In genomic region chr16:10738231-10739077, GRCh38 we compare ENCODE assay signal across 8 cellular contexts. TPM values are rescaled to one million over a fixed set of nuclear protein-coding genes. Genes with fewer than 3 reads are reported as not detected.
DNase-seq lines count a peak whose midpoint lies in the region; ATAC-seq, FAIRE-seq and TF ChIP-seq lines count a peak whose summit lies in the region.

No MANE protein-coding gene starts in this region.

- H3K27ac Mint-ChIP-seq in stimulated activated naive CD8-positive, alpha-beta T cell treated with anti-CD3 and anti-CD28 coated beads, Interleukin-15, Interleukin-2, amounts not matched to agents 100 ng/mL and 50 ng/mL, for 24 hours = peak overlapping the region; percentile 58

- intact Hi-C loops in lower leg skin (cut with DNase I; ENCODE audit: low total_unique reads) = loop anchor here (5.0 kb wide), 1 partner anchor 226 kb away; no protein-coding TSS in a partner anchor

- no peaks in the 10 kb centered on the region for H3K27me3 Mint-ChIP-seq in stimulated activated naive CD8-positive, alpha-beta T cell treated with anti-CD3 and anti-CD28 coated beads, Interleukin-15, Interleukin-2, amounts not matched to agents 100 ng/mL and 50 ng/mL, for 24 hours

- ATAC-seq in HG03139 (IDR thresholded peaks at IDR 0.05; ENCODE audit: unreplicated experiment) (peak; percentile 68), SK-N-SH treated with all-trans-retinoic acid at 6 μM for 48 hours (peak; percentile 50)

- WGBS in lower leg skin, 2 donors = 34 to 41% methylated on average over 12 of the region's 12 CpGs

- TF ChIP-seq CTCF in cardiac fibroblast (IDR thresholded peaks at IDR 0.05; ENCODE audit: low read depth, low read length) (no peak), lower leg skin (IDR thresholded peaks at IDR 0.05) (no peak)

- peaks cover under 1% of the 10 kb centered on the region for H3K9me3 Mint-ChIP-seq in stimulated activated naive CD8-positive, alpha-beta T cell treated with anti-CD3 and anti-CD28 coated beads, Interleukin-15, Interleukin-2, amounts not matched to agents 100 ng/mL and 50 ng/mL, for 24 hours

- peak; percentile 86 for FAIRE-seq in GM19239 (lab: Jason Lieb, UNC)

- H3K36me3 Mint-ChIP-seq in stimulated activated naive CD8-positive, alpha-beta T cell treated with anti-CD3 and anti-CD28 coated beads, Interleukin-15, Interleukin-2, amounts not matched to agents 100 ng/mL and 50 ng/mL, for 24 hours (ENCODE audit: low read depth) = no peaks in the 10 kb centered on the region

- peaks cover 43% of the 10 kb centered on the region for H3K4me1 Mint-ChIP-seq in stimulated activated naive CD8-positive, alpha-beta T cell treated with anti-CD3 and anti-CD28 coated beads, Interleukin-15, Interleukin-2, amounts not matched to agents 100 ng/mL and 50 ng/mL, for 24 hours (ENCODE audit: low read depth)

- H3K4me3 ChIP-seq in cardiac fibroblast (replicated peaks in 1 of 2; ENCODE audit: low read depth in 2 of 2, low read length in 2 of 2) (no peak overlapping the region), lower leg skin (ENCODE audit: low read depth, poor library complexity, severe bottlenecking) (no peak overlapping the region)

- H3K4me3 Mint-ChIP-seq in stimulated activated naive CD8-positive, alpha-beta T cell treated with anti-CD3 and anti-CD28 coated beads, Interleukin-15, Interleukin-2, amounts not matched to agents 100 ng/mL and 50 ng/mL, for 24 hours = no peak overlapping the region

- peak; percentile 18 to 38 for DNase-seq in AML-193 (lab: John Stamatoyannopoulos, UW)
- DNase-seq in GM19239 (ENCODE audit: insufficient read length, low spot score) = peak; percentile 44
- peak; percentile 84 to 91 for DNase-seq in cardiac fibroblast (ENCODE audit: low read depth in 2 of 2)
- peak; percentile 43 to 88 for DNase-seq in lower leg skin (ENCODE audit: low spot score in 2 of 2)
- DNase-seq in Kasumi-1 (lab: John Stamatoyannopoulos, UW) = no peak

- no peak for TF ChIP-seq POLR2A in lower leg skin (IDR thresholded peaks at IDR 0.05)

TF ChIP-seq in SK-N-SH treated with all-trans-retinoic acid at 6 μM for 48 hours, 23 proteins besides CTCF, POLR2A, EP300 and RAD21:
- no peak for TF ChIP-seq TOX (CRISPR knock-in tag; IDR thresholded peaks at IDR 0.05; ENCODE audit: borderline replicate concordance)
- TF ChIP-seq PPARA (CRISPR knock-in tag; IDR thresholded peaks at IDR 0.05; ENCODE audit: borderline replicate concordance) = no peak
- no peak for TF ChIP-seq ZNF565 (CRISPR knock-in tag; conservative IDR thresholded peaks at IDR 0.05; ENCODE audit: low read depth)
- TF ChIP-seq ZFP30 (CRISPR knock-in tag; IDR thresholded peaks at IDR 0.05) = no peak
- TF ChIP-seq, protein P1, sequence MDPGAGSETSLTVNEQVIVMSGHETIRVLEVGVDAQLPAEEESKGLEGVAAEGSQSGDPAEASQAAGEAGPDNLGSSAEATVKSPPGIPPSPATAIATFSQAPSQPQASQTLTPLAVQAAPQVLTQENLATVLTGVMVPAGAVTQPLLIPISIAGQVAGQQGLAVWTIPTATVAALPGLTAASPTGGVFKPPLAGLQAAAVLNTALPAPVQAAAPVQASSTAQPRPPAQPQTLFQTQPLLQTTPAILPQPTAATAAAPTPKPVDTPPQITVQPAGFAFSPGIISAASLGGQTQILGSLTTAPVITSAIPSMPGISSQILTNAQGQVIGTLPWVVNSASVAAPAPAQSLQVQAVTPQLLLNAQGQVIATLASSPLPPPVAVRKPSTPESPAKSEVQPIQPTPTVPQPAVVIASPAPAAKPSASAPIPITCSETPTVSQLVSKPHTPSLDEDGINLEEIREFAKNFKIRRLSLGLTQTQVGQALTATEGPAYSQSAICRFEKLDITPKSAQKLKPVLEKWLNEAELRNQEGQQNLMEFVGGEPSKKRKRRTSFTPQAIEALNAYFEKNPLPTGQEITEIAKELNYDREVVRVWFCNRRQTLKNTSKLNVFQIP (CRISPR knock-in tag; IDR thresholded peaks at IDR 0.05; ENCODE audit: borderline replicate concordance, low read depth) = no peak
- TF ChIP-seq ARNTL (CRISPR knock-in tag; IDR thresholded peaks at IDR 0.05; ENCODE audit: borderline replicate concordance, low read depth) = no peak
- TF ChIP-seq, protein P2, sequence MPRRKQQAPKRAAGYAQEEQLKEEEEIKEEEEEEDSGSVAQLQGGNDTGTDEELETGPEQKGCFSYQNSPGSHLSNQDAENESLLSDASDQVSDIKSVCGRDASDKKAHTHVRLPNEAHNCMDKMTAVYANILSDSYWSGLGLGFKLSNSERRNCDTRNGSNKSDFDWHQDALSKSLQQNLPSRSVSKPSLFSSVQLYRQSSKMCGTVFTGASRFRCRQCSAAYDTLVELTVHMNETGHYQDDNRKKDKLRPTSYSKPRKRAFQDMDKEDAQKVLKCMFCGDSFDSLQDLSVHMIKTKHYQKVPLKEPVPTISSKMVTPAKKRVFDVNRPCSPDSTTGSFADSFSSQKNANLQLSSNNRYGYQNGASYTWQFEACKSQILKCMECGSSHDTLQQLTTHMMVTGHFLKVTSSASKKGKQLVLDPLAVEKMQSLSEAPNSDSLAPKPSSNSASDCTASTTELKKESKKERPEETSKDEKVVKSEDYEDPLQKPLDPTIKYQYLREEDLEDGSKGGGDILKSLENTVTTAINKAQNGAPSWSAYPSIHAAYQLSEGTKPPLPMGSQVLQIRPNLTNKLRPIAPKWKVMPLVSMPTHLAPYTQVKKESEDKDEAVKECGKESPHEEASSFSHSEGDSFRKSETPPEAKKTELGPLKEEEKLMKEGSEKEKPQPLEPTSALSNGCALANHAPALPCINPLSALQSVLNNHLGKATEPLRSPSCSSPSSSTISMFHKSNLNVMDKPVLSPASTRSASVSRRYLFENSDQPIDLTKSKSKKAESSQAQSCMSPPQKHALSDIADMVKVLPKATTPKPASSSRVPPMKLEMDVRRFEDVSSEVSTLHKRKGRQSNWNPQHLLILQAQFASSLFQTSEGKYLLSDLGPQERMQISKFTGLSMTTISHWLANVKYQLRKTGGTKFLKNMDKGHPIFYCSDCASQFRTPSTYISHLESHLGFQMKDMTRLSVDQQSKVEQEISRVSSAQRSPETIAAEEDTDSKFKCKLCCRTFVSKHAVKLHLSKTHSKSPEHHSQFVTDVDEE (CRISPR knock-in tag; IDR thresholded peaks at IDR 0.05) = no peak
- TF ChIP-seq OSR1 (CRISPR knock-in tag; IDR thresholded peaks at IDR 0.05) = no peak
- TF ChIP-seq TCF4 (CRISPR knock-in tag; IDR thresholded peaks at IDR 0.05; ENCODE audit: borderline replicate concordance) = no peak
- TF ChIP-seq GLIS3 (CRISPR knock-in tag; IDR thresholded peaks at IDR 0.05) = no peak
- TF ChIP-seq BACH2 (CRISPR knock-in tag; IDR thresholded peaks at IDR 0.05; ENCODE audit: borderline replicate concordance) = no peak
- no peak for TF ChIP-seq RARB (CRISPR knock-in tag; IDR thresholded peaks at IDR 0.05)
- no peak for TF ChIP-seq ZNF70 (CRISPR knock-in tag; IDR thresholded peaks at IDR 0.05)
- TF ChIP-seq ISL1 (CRISPR knock-in tag; IDR thresholded peaks at IDR 0.05) = no peak
- TF ChIP-seq ZC3H10 (CRISPR knock-in tag; IDR thresholded peaks at IDR 0.05) = no peak
- TF ChIP-seq, protein P3, sequence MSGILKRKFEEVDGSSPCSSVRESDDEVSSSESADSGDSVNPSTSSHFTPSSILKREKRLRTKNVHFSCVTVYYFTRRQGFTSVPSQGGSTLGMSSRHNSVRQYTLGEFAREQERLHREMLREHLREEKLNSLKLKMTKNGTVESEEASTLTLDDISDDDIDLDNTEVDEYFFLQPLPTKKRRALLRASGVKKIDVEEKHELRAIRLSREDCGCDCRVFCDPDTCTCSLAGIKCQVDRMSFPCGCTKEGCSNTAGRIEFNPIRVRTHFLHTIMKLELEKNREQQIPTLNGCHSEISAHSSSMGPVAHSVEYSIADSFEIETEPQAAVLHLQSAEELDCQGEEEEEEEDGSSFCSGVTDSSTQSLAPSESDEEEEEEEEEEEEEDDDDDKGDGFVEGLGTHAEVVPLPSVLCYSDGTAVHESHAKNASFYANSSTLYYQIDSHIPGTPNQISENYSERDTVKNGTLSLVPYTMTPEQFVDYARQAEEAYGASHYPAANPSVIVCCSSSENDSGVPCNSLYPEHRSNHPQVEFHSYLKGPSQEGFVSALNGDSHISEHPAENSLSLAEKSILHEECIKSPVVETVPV (CRISPR knock-in tag; IDR thresholded peaks at IDR 0.05) = no peak
- TF ChIP-seq, protein P4, sequence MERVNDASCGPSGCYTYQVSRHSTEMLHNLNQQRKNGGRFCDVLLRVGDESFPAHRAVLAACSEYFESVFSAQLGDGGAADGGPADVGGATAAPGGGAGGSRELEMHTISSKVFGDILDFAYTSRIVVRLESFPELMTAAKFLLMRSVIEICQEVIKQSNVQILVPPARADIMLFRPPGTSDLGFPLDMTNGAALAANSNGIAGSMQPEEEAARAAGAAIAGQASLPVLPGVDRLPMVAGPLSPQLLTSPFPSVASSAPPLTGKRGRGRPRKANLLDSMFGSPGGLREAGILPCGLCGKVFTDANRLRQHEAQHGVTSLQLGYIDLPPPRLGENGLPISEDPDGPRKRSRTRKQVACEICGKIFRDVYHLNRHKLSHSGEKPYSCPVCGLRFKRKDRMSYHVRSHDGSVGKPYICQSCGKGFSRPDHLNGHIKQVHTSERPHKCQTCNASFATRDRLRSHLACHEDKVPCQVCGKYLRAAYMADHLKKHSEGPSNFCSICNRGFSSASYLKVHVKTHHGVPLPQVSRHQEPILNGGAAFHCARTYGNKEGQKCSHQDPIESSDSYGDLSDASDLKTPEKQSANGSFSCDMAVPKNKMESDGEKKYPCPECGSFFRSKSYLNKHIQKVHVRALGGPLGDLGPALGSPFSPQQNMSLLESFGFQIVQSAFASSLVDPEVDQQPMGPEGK (CRISPR knock-in tag; IDR thresholded peaks at IDR 0.05; ENCODE audit: borderline replicate concordance) = no peak
- no peak for TF ChIP-seq ZFP3 (CRISPR knock-in tag; IDR thresholded peaks at IDR 0.05)

RNA-seq across cellular contexts. Expression of gene NUBP1, which starts 5.2 kb away (rescaled TPM):
- total RNA-seq in lower leg skin = 10 to 100 TPM; 16.3 to 26.7 (median 25.1) TPM

RNA-seq across cellular contexts. Expression of gene TEKT5, which starts 43.7 kb away (rescaled TPM):
- under 1 TPM in 3 of 4 donors, not detected in 1; 0.20 to 0.93 (median 0.42) TPM for total RNA-seq in lower leg skin

Comparison
In these comparisons a context has a peak if more than half of its experiments do, and no peak if none do; other contexts are left out.
1. DNase-seq: peak in AML-193 (2 of 2), GM19239 (single experiment), cardiac fibroblast (2 of 2) and lower leg skin (2 of 2); none in Kasumi-1 (0 of 2).